In genomic region chr3:88219138-88219792, GRCh38 we compare ENCODE assay signal across 8 cellular contexts.
DNase-seq lines count a peak whose midpoint lies in the region; ATAC-seq and TF ChIP-seq lines count a peak whose summit lies in the region.

No MANE protein-coding gene starts in this region.

- no peaks in the 10 kb centered on the region for H3K36me3 Mint-ChIP-seq in activated CD4-positive, alpha-beta T cell treated with anti-CD3 and anti-CD28 coated beads, Interleukin-2, amount 10 ng/mL, durations not matched to agents 7 days and 5 days (ENCODE audit: low read depth)
- no peaks in the 10 kb centered on the region for H3K36me3 Mint-ChIP-seq in neural crest cell (ENCODE audit: low read depth)

- H3K4me3 Mint-ChIP-seq in activated CD4-positive, alpha-beta T cell treated with anti-CD3 and anti-CD28 coated beads, Interleukin-2, amount 10 ng/mL, durations not matched to agents 7 days and 5 days = no peak overlapping the region
- no peak overlapping the region for H3K4me3 Mint-ChIP-seq in neural crest cell

- H3K27me3 Mint-ChIP-seq in activated CD4-positive, alpha-beta T cell treated with anti-CD3 and anti-CD28 coated beads, Interleukin-2, amount 10 ng/mL, durations not matched to agents 7 days and 5 days = no peaks in the 10 kb centered on the region
- H3K27me3 Mint-ChIP-seq in neural crest cell (ENCODE audit: low read depth) = no peaks in the 10 kb centered on the region

- no peaks in the 10 kb centered on the region for H3K4me1 Mint-ChIP-seq in activated CD4-positive, alpha-beta T cell treated with anti-CD3 and anti-CD28 coated beads, Interleukin-2, amount 10 ng/mL, durations not matched to agents 7 days and 5 days
- H3K4me1 Mint-ChIP-seq in neural crest cell = peaks cover 10% of the 10 kb centered on the region

- ATAC-seq in GM21717 (IDR thresholded peaks at IDR 0.05; ENCODE audit: unreplicated experiment) = peak; percentile 79
- peak; percentile 60 for ATAC-seq in esophagus mucosa

- TF ChIP-seq CTCF in neural crest cell (conservative IDR thresholded peaks at IDR 0.05) = peak; percentile 76

- DNase-seq in activated CD4-positive, alpha-beta T cell treated with anti-CD3 and anti-CD28 coated beads, Interleukin-2, amount 10 ng/mL, durations not matched to agents 7 days and 5 days = peak; percentile 48
- no peak for DNase-seq in activated CD4-positive, alpha-beta T cell treated with anti-CD3 and anti-CD28 coated beads, Interleukin-2, amount 50 U/mL, for 4 hours
- peak; percentile 47 for DNase-seq in KBM-7
- DNase-seq in SHP77 treated with DMSO at 0.1 percent for 48 hours (lab: John Stamatoyannopoulos, UW) = peak; percentile 66
- peak; percentile 62 for DNase-seq in neural crest cell (ENCODE audit: low read depth, low spot score)
- no peak for DNase-seq in activated CD8-positive, alpha-beta memory T cell treated with anti-CD3 and anti-CD28 coated beads, Interleukin-2, amount 50 U/mL, for 4 hours

- no peak overlapping the region for H3K27ac Mint-ChIP-seq in activated CD4-positive, alpha-beta T cell treated with anti-CD3 and anti-CD28 coated beads, Interleukin-2, amount 10 ng/mL, durations not matched to agents 7 days and 5 days
- H3K27ac Mint-ChIP-seq in neural crest cell (ENCODE audit: unreplicated experiment) = no peak overlapping the region

- POLR2A ChIA-PET in activated CD4-positive, alpha-beta T cell treated with anti-CD3 and anti-CD28 coated beads, Interleukin-2, amount 10 ng/mL, durations not matched to agents 7 days and 5 days (lab: Charles Lee) = no interaction called here

- in situ Hi-C loops in KBM-7 (cut with MboI; ENCODE audit: low pct_unique_long_range_greater_than_20kb, low sequenced_read_pairs) = no loop called here

- no peaks in the 10 kb centered on the region for H3K9me3 Mint-ChIP-seq in activated CD4-positive, alpha-beta T cell treated with anti-CD3 and anti-CD28 coated beads, Interleukin-2, amount 10 ng/mL, durations not matched to agents 7 days and 5 days
- H3K9me3 Mint-ChIP-seq in neural crest cell = no peaks in the 10 kb centered on the region

- CTCF ChIA-PET in activated CD4-positive, alpha-beta T cell treated with anti-CD3 and anti-CD28 coated beads, Interleukin-2, amount 10 ng/mL, durations not matched to agents 7 days and 5 days (lab: Charles Lee) = no interaction called here

Comparison
In these comparisons a context has a peak if more than half of its experiments do, and no peak if none do; other contexts are left out.
1. DNase-seq: peak in activated CD4-positive, alpha-beta T cell treated with anti-CD3 and anti-CD28 coated beads, Interleukin-2, amount 10 ng/mL, durations not matched to agents 7 days and 5 days (single experiment), KBM-7 (single experiment), SHP77 treated with DMSO at 0.1 percent for 48 hours (single experiment) and neural crest cell (single experiment); none in activated CD4-positive, alpha-beta T cell treated with anti-CD3 and anti-CD28 coated beads, Interleukin-2, amount 50 U/mL, for 4 hours (0 of 2) and activated CD8-positive, alpha-beta memory T cell treated with anti-CD3 and anti-CD28 coated beads, Interleukin-2, amount 50 U/mL, for 4 hours (single experiment).